ENCODE assay signal across 1 cellular context in genomic region chrX:44651347-44651746, GRCh38.
TF ChIP-seq lines count a peak whose summit lies in the region.

No MANE protein-coding gene starts in this region.

TF ChIP-seq in HCT116, 20 proteins besides CTCF, POLR2A, EP300 and RAD21 (continued from another document):
- TF ChIP-seq ZFX (IDR thresholded peaks at IDR 0.05) (no peak), ZBTB33 (IDR thresholded peaks at IDR 0.05; ENCODE audit: extremely low read depth, insufficient replicate concordance, low read length) (no peak), EZH2 (IDR thresholded peaks at IDR 0.05) (no peak), SP1 (IDR thresholded peaks at IDR 0.05; ENCODE audit: low read depth) (no peak), CEBPB (IDR thresholded peaks at IDR 0.05; ENCODE audit: low read depth) (no peak), EZH2phosphoT487 (IDR thresholded peaks at IDR 0.05; ENCODE audit: borderline replicate concordance) (no peak), SIN3A (IDR thresholded peaks at IDR 0.05; ENCODE audit: low read depth) (no peak), FOSL1 (IDR thresholded peaks at IDR 0.05; ENCODE audit: low read depth) (no peak), POLR2AphosphoS5 (IDR thresholded peaks at IDR 0.05; ENCODE audit: low read depth, low read length) (no peak), TCF7L2 (IDR thresholded peaks at IDR 0.05; ENCODE audit: borderline replicate concordance, extremely low read depth, insufficient read depth, insufficient read length) (no peak)
- TF ChIP-seq, protein P1, sequence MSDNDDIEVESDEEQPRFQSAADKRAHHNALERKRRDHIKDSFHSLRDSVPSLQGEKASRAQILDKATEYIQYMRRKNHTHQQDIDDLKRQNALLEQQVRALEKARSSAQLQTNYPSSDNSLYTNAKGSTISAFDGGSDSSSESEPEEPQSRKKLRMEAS (IDR thresholded peaks at IDR 0.05), result no peak
